15 cellular contexts compared by ENCODE assay signal in genomic region chr6:159097256-159097655, GRCh38. TPM values are rescaled to one million over a fixed set of nuclear protein-coding genes. Genes with fewer than 3 reads are reported as not detected.
DNase-seq lines count a peak whose midpoint lies in the region; ATAC-seq and TF ChIP-seq lines count a peak whose summit lies in the region.
"Had no signal": no experiment of that assay in that cellular context is flagged by ENCODE, and none has a peak within 500 bp of the region (broad histone marks: within the 10 kb centered on the region; RNA-seq: fewer than 3 reads in every experiment).

No MANE protein-coding gene starts in this region.

- peak overlapping the region; percentile 62 for H3K4me3 Mint-ChIP-seq in activated CD4-positive, alpha-beta T cell treated with anti-CD3 and anti-CD28 coated beads, Interleukin-2, amount 10 ng/mL, durations not matched to agents 24 days and 14 days
- H3K4me3 Mint-ChIP-seq in activated naive CD8-positive, alpha-beta T cell treated with anti-CD3 and anti-CD28 coated beads, Interleukin-2, amount 50 U/mL, for 24 hours: peak overlapping the region; percentile 66

- peaks cover 34% of the 10 kb centered on the region for H3F3A ChIP-seq in DOHH2 (ENCODE audit: control insufficient read depth, insufficient read depth)

- H3K79me2 ChIP-seq in DOHH2 (ENCODE audit: control insufficient read depth, low read length): no peaks in the 10 kb centered on the region
- H3K79me2 ChIP-seq: hepatocyte had no signal

- peak overlapping the region; percentile 96 for H3K27ac ChIP-seq in DOHH2 (ENCODE audit: low read depth, low read length)
- H3K27ac ChIP-seq in SJCRH30: no peak overlapping the region
- H3K27ac ChIP-seq in A673 (ENCODE audit: low read depth, low read length, poor library complexity, severe bottlenecking): no peak overlapping the region
- H3K27ac ChIP-seq: hepatocyte had no signal

- TF ChIP-seq CTCF in DOHH2 (IDR thresholded peaks at IDR 0.05; ENCODE audit: low read depth, low read length, poor library complexity, severe bottlenecking): no peak
- no peak for TF ChIP-seq CTCF in A673 (conservative IDR thresholded peaks at IDR 0.05; ENCODE audit: low read depth, low read length)

- BruUV-seq in A673 (replicated peaks; lab: Mats Ljungman, UMichigan): no TSS peak

- no peaks in the 10 kb centered on the region for H3K36me3 ChIP-seq in DOHH2 (ENCODE audit: control insufficient read depth, low read length)
- no peaks in the 10 kb centered on the region for H3K36me3 ChIP-seq in SJCRH30
- H3K36me3 ChIP-seq in A673 (ENCODE audit: insufficient read depth, low read length, poor library complexity, severe bottlenecking): no peaks in the 10 kb centered on the region

- H3K9me2 ChIP-seq in DOHH2 (replicated peaks; ENCODE audit: control insufficient read depth, low read length): no peaks in the 10 kb centered on the region

- H3K36me3 Mint-ChIP-seq in activated CD4-positive, alpha-beta T cell treated with anti-CD3 and anti-CD28 coated beads, Interleukin-2, amount 10 ng/mL, durations not matched to agents 24 days and 14 days (ENCODE audit: low read depth): peaks cover 2% of the 10 kb centered on the region
- no peaks in the 10 kb centered on the region for H3K36me3 Mint-ChIP-seq in activated naive CD8-positive, alpha-beta T cell treated with anti-CD3 and anti-CD28 coated beads, Interleukin-2, amount 50 U/mL, for 24 hours (ENCODE audit: low read depth)

- POLR2A ChIA-PET in A673 (lab: Charles Lee; ENCODE audit: low non-redundant PET): no interaction called here

- H3K27ac Mint-ChIP-seq in activated CD4-positive, alpha-beta T cell treated with anti-CD3 and anti-CD28 coated beads, Interleukin-2, amount 10 ng/mL, durations not matched to agents 24 days and 14 days: peak overlapping the region; percentile 99
- H3K27ac Mint-ChIP-seq in activated naive CD8-positive, alpha-beta T cell treated with anti-CD3 and anti-CD28 coated beads, Interleukin-2, amount 50 U/mL, for 24 hours: peak overlapping the region; percentile 96

- no peaks in the 10 kb centered on the region for H3K27me3 ChIP-seq in DOHH2 (ENCODE audit: control insufficient read depth, low read length)
- H3K27me3 ChIP-seq in SJCRH30: no peaks in the 10 kb centered on the region
- H3K27me3 ChIP-seq in A673 (replicated peaks; ENCODE audit: insufficient read depth, low read depth, low read length, poor library complexity): no peaks in the 10 kb centered on the region
- H3K27me3 ChIP-seq: hepatocyte had no signal

- H3K9me3 ChIP-seq in DOHH2 (ENCODE audit: control insufficient read depth, insufficient read depth, low read length): no peaks in the 10 kb centered on the region
- H3K9me3 ChIP-seq in SJCRH30 (replicated peaks): no peaks in the 10 kb centered on the region
- no peaks in the 10 kb centered on the region for H3K9me3 ChIP-seq in A673 (ENCODE audit: low read depth, low read length, poor library complexity, severe bottlenecking)

- H3K4me3 ChIP-seq in DOHH2 (ENCODE audit: low read length) (peak overlapping the region; percentile 35), SJCRH30 (no peak overlapping the region), A673 (ENCODE audit: low read depth, low read length, poor library complexity, severe bottlenecking) (no peak overlapping the region)
- H3K4me3 ChIP-seq: hepatocyte had no signal

- CTCF ChIA-PET in A673 (lab: Charles Lee): no interaction called here

- no peaks in the 10 kb centered on the region for H3K27me3 Mint-ChIP-seq in activated CD4-positive, alpha-beta T cell treated with anti-CD3 and anti-CD28 coated beads, Interleukin-2, amount 10 ng/mL, durations not matched to agents 24 days and 14 days
- no peaks in the 10 kb centered on the region for H3K27me3 Mint-ChIP-seq in activated naive CD8-positive, alpha-beta T cell treated with anti-CD3 and anti-CD28 coated beads, Interleukin-2, amount 50 U/mL, for 24 hours

- peaks cover 72% of the 10 kb centered on the region for H3K4me1 Mint-ChIP-seq in activated CD4-positive, alpha-beta T cell treated with anti-CD3 and anti-CD28 coated beads, Interleukin-2, amount 10 ng/mL, durations not matched to agents 24 days and 14 days
- H3K4me1 Mint-ChIP-seq in activated naive CD8-positive, alpha-beta T cell treated with anti-CD3 and anti-CD28 coated beads, Interleukin-2, amount 50 U/mL, for 24 hours: peaks cover 97% of the 10 kb centered on the region

- intact Hi-C loops in activated CD4-positive, alpha-beta T cell treated with anti-CD3 and anti-CD28 coated beads, Interleukin-2, amount 10 ng/mL, durations not matched to agents 24 days and 14 days (cut with micrococcal nuclease): loop anchor here (1.0 kb wide), 1 partner anchor 40 kb away; no protein-coding TSS in a partner anchor
- intact Hi-C loops in A673 (cut with micrococcal nuclease; ENCODE audit: unreplicated experiment): no loop called here

- H3K9me3 Mint-ChIP-seq in activated CD4-positive, alpha-beta T cell treated with anti-CD3 and anti-CD28 coated beads, Interleukin-2, amount 10 ng/mL, durations not matched to agents 24 days and 14 days: no peaks in the 10 kb centered on the region
- H3K9me3 Mint-ChIP-seq in activated naive CD8-positive, alpha-beta T cell treated with anti-CD3 and anti-CD28 coated beads, Interleukin-2, amount 50 U/mL, for 24 hours: no peaks in the 10 kb centered on the region

- H3K4me1 ChIP-seq in DOHH2 (ENCODE audit: control insufficient read depth, low read length) (peaks cover 95% of the 10 kb centered on the region), SJCRH30 (peaks cover 47% of the 10 kb centered on the region), A673 (ENCODE audit: insufficient read depth, low read length, poor library complexity, severe bottlenecking) (no peaks in the 10 kb centered on the region)

- no peak for DNase-seq in activated CD4-positive, alpha-beta T cell treated with anti-CD3 and anti-CD28 coated beads, Interleukin-2, amount 10 ng/mL, durations not matched to agents 24 days and 14 days
- DNase-seq in activated naive CD8-positive, alpha-beta T cell treated with anti-CD3 and anti-CD28 coated beads, Interleukin-2, amount 50 U/mL, for 24 hours: peak; percentile 80
- peak in 2 of 3 donors; percentile 47 to 48 for DNase-seq in stimulated activated CD4-positive, alpha-beta T cell treated with anti-CD3 and anti-CD28 coated beads, TNF-alpha, amount 100 ng/mL, for 48 hours (ENCODE audit: low read depth in 3 of 3)
- DNase-seq in nucleus accumbens (lab: John Stamatoyannopoulos, UW): no peak
- DNase-seq in SJCRH30: no peak
- DNase-seq in A673 (ENCODE audit: low spot score): no peak
- no peak for DNase-seq in midbrain (lab: John Stamatoyannopoulos, UW)
- DNase-seq: activated gamma-delta T cell treated with Interleukin-2 at 50 U/mL for 16 hours, cerebellar nuclear complex, GDM1, NCI-H226, occipital lobe, small intestine had no signal

- H3K4me2 ChIP-seq in DOHH2 (ENCODE audit: low read length): peak overlapping the region; percentile 78
- H3K4me2 ChIP-seq: hepatocyte had no signal

- H4K20me1 ChIP-seq in DOHH2 (ENCODE audit: control insufficient read depth, insufficient read depth, low read depth, low read length): no peaks in the 10 kb centered on the region

- peak; percentile 60 for ATAC-seq in activated naive CD8-positive, alpha-beta T cell treated with anti-CD3 and anti-CD28 coated beads, Interleukin-2, amount 50 U/mL, for 24 hours

RNA-seq across cellular contexts. Expression of gene TAGAP, which starts 52.5 kb away (rescaled TPM):
- total RNA-seq in activated CD4-positive, alpha-beta T cell treated with anti-CD3 and anti-CD28 coated beads, Interleukin-2, amount 10 ng/mL, durations not matched to agents 24 days and 14 days: 183 and 187 TPM in 2 replicates
- 4.7 and 5.2 TPM in 2 replicates for total RNA-seq in SJCRH30 (2014; rRNA removed; shearing (Covaris generic))
- 0.11 TPM in 1 of 2 replicates, not detected in the other for total RNA-seq in A673 (2021)

Comparison
In these comparisons a context has a peak if more than half of its experiments do, and no peak if none do; other contexts are left out.
1. DNase-seq: peak in activated naive CD8-positive, alpha-beta T cell treated with anti-CD3 and anti-CD28 coated beads, Interleukin-2, amount 50 U/mL, for 24 hours (single experiment) and stimulated activated CD4-positive, alpha-beta T cell treated with anti-CD3 and anti-CD28 coated beads, TNF-alpha, amount 100 ng/mL, for 48 hours (2 of 3); none in activated CD4-positive, alpha-beta T cell treated with anti-CD3 and anti-CD28 coated beads, Interleukin-2, amount 10 ng/mL, durations not matched to agents 24 days and 14 days (single experiment), nucleus accumbens (0 of 56), SJCRH30 (0 of 2), A673 (single experiment) and midbrain (single experiment).
2. RNA of gene TAGAP, which starts 52.5 kb away (total RNA-seq): 183 to 187 TPM in activated CD4-positive, alpha-beta T cell treated with anti-CD3 and anti-CD28 coated beads, Interleukin-2, amount 10 ng/mL, durations not matched to agents 24 days and 14 days; 4.7 to 5.2 TPM in SJCRH30 and 0.11 TPM in A673; every median in the first group is over 10 times any median in the second.